ENCODE assay signal across 20 cellular contexts in the genomic region with DNA sequence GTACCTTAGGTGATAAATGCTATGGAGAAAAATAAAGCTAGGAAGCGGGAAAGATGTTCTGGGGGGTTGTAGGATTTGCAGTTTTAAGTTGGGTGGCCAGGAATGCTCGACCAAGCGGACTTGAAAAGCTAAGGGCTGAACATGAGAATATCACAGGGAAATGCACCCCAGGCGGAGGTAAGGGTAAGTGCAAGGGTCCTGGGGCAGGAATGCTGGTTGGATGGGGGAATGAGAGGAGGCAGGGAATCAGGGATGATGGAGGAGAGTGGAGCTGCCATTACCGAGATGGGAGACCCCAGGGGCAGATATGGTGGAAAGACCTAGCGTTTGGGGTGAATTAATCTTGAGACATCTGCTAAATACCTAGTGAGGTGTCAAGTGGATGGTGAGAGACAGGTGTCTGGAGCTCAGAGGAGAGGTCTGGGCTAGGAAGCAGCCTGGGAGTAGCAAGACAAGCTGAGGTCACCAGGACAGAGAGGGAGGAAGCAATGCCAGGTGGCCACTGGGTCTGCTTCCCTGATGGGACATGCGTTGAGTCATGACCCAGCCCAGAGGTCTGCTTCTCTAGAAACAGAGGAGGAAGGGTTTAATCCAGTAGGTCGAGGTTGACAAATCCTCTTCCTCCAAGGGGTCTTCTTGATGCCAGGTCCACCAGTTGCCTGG.
A peak's percentile ranks its signal among the peaks of the same experiment; 100 is the strongest.
DNase-seq lines count a peak whose midpoint lies in the region; ATAC-seq, FAIRE-seq and TF ChIP-seq lines count a peak whose summit lies in the region.
"Had no signal": no experiment of that assay in that cellular context is flagged by ENCODE, and none has a peak within 500 bp of the region (broad histone marks: within the 10 kb centered on the region; RNA-seq: fewer than 3 reads in every experiment).

No MANE protein-coding gene starts in this region.

- H3K79me1 ChIP-seq in neuronal stem cell (ENCODE audit: low read depth, low read length), result no peaks in the 10 kb centered on the region

- no peak overlapping the region for H2BK15ac ChIP-seq in neuronal stem cell (ENCODE audit: low read length)

- H3K23ac ChIP-seq in neuronal stem cell (ENCODE audit: low read depth, low read length, poor library complexity), result no peak overlapping the region

- H3K4me1 ChIP-seq in astrocyte (ENCODE audit: insufficient read depth, low read length) (no peaks in the 10 kb centered on the region), neuronal stem cell (ENCODE audit: control insufficient read depth in 2 of 2, insufficient read depth in 1 of 2, low read depth in 1 of 2, low read length in 2 of 2) (peaks cover 0 to under 1% of the 10 kb centered on the region in 2 donors)

- no peaks in the 10 kb centered on the region for H3K79me2 ChIP-seq in astrocyte (ENCODE audit: insufficient read depth, low read length)

- H2AFZ ChIP-seq in astrocyte (ENCODE audit: low read depth, low read length), result no peak overlapping the region
- H2AFZ ChIP-seq in neuronal stem cell (ENCODE audit: low read length), result no peak overlapping the region
- H2AFZ ChIP-seq: GM23338 had no signal

- H2BK12ac ChIP-seq in neuronal stem cell (ENCODE audit: low read length), result no peak overlapping the region

- H3K14ac ChIP-seq in neuronal stem cell (ENCODE audit: low read length), result peak overlapping the region; percentile 96

- peaks cover 2% of the 10 kb centered on the region for H3K4me1 Mint-ChIP-seq in activated naive CD4-positive, alpha-beta T cell treated with anti-CD3 and anti-CD28 coated beads, Interleukin-2, amount 10 ng/mL, durations not matched to agents 7 days and 5 days
- H3K4me1 Mint-ChIP-seq in astrocyte (ENCODE audit: low read depth, unreplicated experiment), result peaks cover 9% of the 10 kb centered on the region
- no peaks in the 10 kb centered on the region for H3K4me1 Mint-ChIP-seq in glutamatergic neuron (ENCODE audit: low read depth, unreplicated experiment)
- no peaks in the 10 kb centered on the region for H3K4me1 Mint-ChIP-seq in T-helper 17 cell
- H3K4me1 Mint-ChIP-seq: CD14-positive monocyte had no signal

- H3K27ac Mint-ChIP-seq in activated naive CD4-positive, alpha-beta T cell treated with anti-CD3 and anti-CD28 coated beads, Interleukin-2, amount 10 ng/mL, durations not matched to agents 7 days and 5 days, result peak overlapping the region; percentile 12
- H3K27ac Mint-ChIP-seq in astrocyte (ENCODE audit: unreplicated experiment) (peak overlapping the region; percentile 18), glutamatergic neuron (ENCODE audit: unreplicated experiment) (peak overlapping the region; percentile 9), T-helper 17 cell (no peak overlapping the region)
- H3K27ac Mint-ChIP-seq: CD8-positive, alpha-beta T cell; GM23338; H9 had no signal

- H3K27me3 ChIP-seq in astrocyte (ENCODE audit: insufficient read depth, low read length) (no peaks in the 10 kb centered on the region), neuronal stem cell (ENCODE audit: control insufficient read depth in 3 of 3, insufficient read depth in 3 of 3, low read depth in 1 of 3, low read length in 3 of 3) (peaks cover 0 to 1% (median 0%) of the 10 kb centered on the region in 3 experiments)

- no peak overlapping the region for H4K8ac ChIP-seq in neuronal stem cell (ENCODE audit: low read depth, low read length)

- no peak for FAIRE-seq in astrocyte (lab: Jason Lieb, UNC)
- FAIRE-seq: D721Med, G401.6, GM12891 had no signal

- no peaks in the 10 kb centered on the region for H3K36me3 Mint-ChIP-seq in activated naive CD4-positive, alpha-beta T cell treated with anti-CD3 and anti-CD28 coated beads, Interleukin-2, amount 10 ng/mL, durations not matched to agents 7 days and 5 days
- peaks cover 8% of the 10 kb centered on the region for H3K36me3 Mint-ChIP-seq in astrocyte (ENCODE audit: low read depth, unreplicated experiment)
- H3K36me3 Mint-ChIP-seq in glutamatergic neuron (ENCODE audit: unreplicated experiment), result no peaks in the 10 kb centered on the region
- peaks cover 4% of the 10 kb centered on the region for H3K36me3 Mint-ChIP-seq in T-helper 17 cell (ENCODE audit: low read depth)
- H3K36me3 Mint-ChIP-seq: CD14-positive monocyte; CD8-positive, alpha-beta T cell had no signal

- no peak overlapping the region for H3K4ac ChIP-seq in neuronal stem cell (ENCODE audit: low read length)

- H3K27me3 Mint-ChIP-seq in activated naive CD4-positive, alpha-beta T cell treated with anti-CD3 and anti-CD28 coated beads, Interleukin-2, amount 10 ng/mL, durations not matched to agents 7 days and 5 days, result peaks cover 14% of the 10 kb centered on the region
- H3K27me3 Mint-ChIP-seq in astrocyte (ENCODE audit: low read depth, unreplicated experiment) (peaks cover 22% of the 10 kb centered on the region), glutamatergic neuron (ENCODE audit: unreplicated experiment) (peaks cover 10% of the 10 kb centered on the region), T-helper 17 cell (no peaks in the 10 kb centered on the region)

- no peak for ATAC-seq in T-helper 17 cell
- ATAC-seq: CD8-positive, alpha-beta T cell; GM23338 had no signal

- H2AK5ac ChIP-seq in neuronal stem cell (ENCODE audit: low read depth, low read length), result no peak overlapping the region

- H2BK120ac ChIP-seq in neuronal stem cell (ENCODE audit: low read depth, low read length), result no peak overlapping the region

- H3K9me3 Mint-ChIP-seq in activated naive CD4-positive, alpha-beta T cell treated with anti-CD3 and anti-CD28 coated beads, Interleukin-2, amount 10 ng/mL, durations not matched to agents 7 days and 5 days, result no peaks in the 10 kb centered on the region
- H3K9me3 Mint-ChIP-seq in astrocyte (ENCODE audit: unreplicated experiment), result peaks cover 4% of the 10 kb centered on the region
- peaks cover 8% of the 10 kb centered on the region for H3K9me3 Mint-ChIP-seq in glutamatergic neuron (ENCODE audit: unreplicated experiment)
- H3K9me3 Mint-ChIP-seq: CD8-positive, alpha-beta T cell; GM23338; H9 had no signal

- CTCF ChIA-PET in activated naive CD4-positive, alpha-beta T cell treated with anti-CD3 and anti-CD28 coated beads, Interleukin-2, amount 10 ng/mL, durations not matched to agents 7 days and 5 days (lab: Charles Lee), result interaction anchor here (0.6 kb wide), 1 partner anchor 281 kb away, joined by 3 read pairs; no protein-coding TSS in a partner anchor

- H3K4me3 ChIP-seq in astrocyte (ENCODE audit: insufficient read depth, low read depth, low read length) (no peak overlapping the region), neuronal stem cell (ENCODE audit: low read length in 2 of 2) (peak overlapping the region in 1 of 2 donors; percentile 23)
- H3K4me3 ChIP-seq: GM23338 had no signal

- H4K91ac ChIP-seq in neuronal stem cell (ENCODE audit: low read depth, low read length, poor library complexity), result no peak overlapping the region

- TF ChIP-seq CTCF in astrocyte (IDR thresholded peaks at IDR 0.05; ENCODE audit: insufficient read depth, low read depth, low read length) (no peak), glutamatergic neuron (IDR thresholded peaks at IDR 0.05; ENCODE audit: partially characterized antibody, unreplicated experiment) (no peak)

- H3K36me3 ChIP-seq in astrocyte (ENCODE audit: insufficient read depth, low read length) (no peaks in the 10 kb centered on the region), neuronal stem cell (replicated peaks in 1 of 2; ENCODE audit: control insufficient read depth in 2 of 2, insufficient read depth in 2 of 2, low read length in 2 of 2) (no peaks in the 10 kb centered on the region)

- H2BK5ac ChIP-seq in neuronal stem cell (ENCODE audit: low read length), result no peak overlapping the region

- no peak overlapping the region for H3K18ac ChIP-seq in neuronal stem cell (ENCODE audit: low read length)

- no peak overlapping the region for H3K4me2 ChIP-seq in astrocyte (ENCODE audit: low read length)
- H3K4me2 ChIP-seq in neuronal stem cell (ENCODE audit: insufficient read depth, low read length, poor library complexity, severe bottlenecking), result no peak overlapping the region
- H3K4me2 ChIP-seq: GM23338 had no signal

- no peak for DNase-seq in activated naive CD4-positive, alpha-beta T cell treated with anti-CD3 and anti-CD28 coated beads, Interleukin-2, amount 10 ng/mL, durations not matched to agents 7 days and 5 days
- no peak for DNase-seq in activated naive CD4-positive, alpha-beta T cell (lab: John Stamatoyannopoulos, UW)
- DNase-seq in astrocyte (ENCODE audit: low read depth) (no peak), glutamatergic neuron (no peak), neuronal stem cell (ENCODE audit: low spot score) (no peak), T-helper 17 cell (no peak), NCI-H187 (lab: John Stamatoyannopoulos, UW) (no peak)
- DNase-seq in activated effector memory CD4-positive, alpha-beta T cell treated with Interleukin-2 at 50 U/mL for 16 hours, result no peak
- DNase-seq: CD8-positive, alpha-beta T cell; COR-L47; DMS153; DMS79 treated with DMSO at 0.1 percent for 48 hours; EL; H9 had no signal

- H4K20me1 ChIP-seq in astrocyte (ENCODE audit: insufficient read depth, low read length), result no peaks in the 10 kb centered on the region

- H3K9me3 ChIP-seq in astrocyte (ENCODE audit: insufficient read depth, low read depth, low read length) (no peaks in the 10 kb centered on the region), neuronal stem cell (replicated peaks in 1 of 2; ENCODE audit: control insufficient read depth in 2 of 2, insufficient read depth in 1 of 2, low read depth in 1 of 2, low read length in 2 of 2) (no peaks in the 10 kb centered on the region), T-helper 17 cell (ENCODE audit: control insufficient read depth, low read length, poor library complexity, severe bottlenecking) (no peaks in the 10 kb centered on the region)

- H3K4me3 Mint-ChIP-seq in activated naive CD4-positive, alpha-beta T cell treated with anti-CD3 and anti-CD28 coated beads, Interleukin-2, amount 10 ng/mL, durations not matched to agents 7 days and 5 days, result no peak overlapping the region
- H3K4me3 Mint-ChIP-seq in astrocyte (ENCODE audit: unreplicated experiment) (no peak overlapping the region), glutamatergic neuron (ENCODE audit: unreplicated experiment) (no peak overlapping the region), T-helper 17 cell (no peak overlapping the region)
- H3K4me3 Mint-ChIP-seq: CD14-positive monocyte; CD8-positive, alpha-beta T cell; GM23338; H9 had no signal

- no CpG with 5 or more reads among the region's 8 CpGs for whole genome bisulfite sequencing in neuronal stem cell (ENCODE audit: extremely low coverage in 2 of 2, insufficient read length in 2 of 2, insufficient replicate concordance in 1 of 2), 2 donors

- H3K27ac ChIP-seq in astrocyte (ENCODE audit: low read depth, low read length), result no peak overlapping the region
- no peak overlapping the region for H3K27ac ChIP-seq in neuronal stem cell (replicated peaks; ENCODE audit: low read length)
- H3K27ac ChIP-seq: 22Rv1 had no signal

- no peak overlapping the region for H3K9ac ChIP-seq in astrocyte (ENCODE audit: low read length)
- no peak overlapping the region for H3K9ac ChIP-seq in neuronal stem cell (ENCODE audit: low read depth, low read length, poor library complexity)
